1 cellular context compared by ENCODE assay signal in genomic region chr6:20335872-20336271, GRCh38.
TF ChIP-seq lines count a peak whose summit lies in the region.

No MANE protein-coding gene starts in this region.

TF ChIP-seq in SK-N-SH, 30 proteins besides CTCF, POLR2A, EP300 and RAD21 (continued from another document):
- TF ChIP-seq, protein P1, sequence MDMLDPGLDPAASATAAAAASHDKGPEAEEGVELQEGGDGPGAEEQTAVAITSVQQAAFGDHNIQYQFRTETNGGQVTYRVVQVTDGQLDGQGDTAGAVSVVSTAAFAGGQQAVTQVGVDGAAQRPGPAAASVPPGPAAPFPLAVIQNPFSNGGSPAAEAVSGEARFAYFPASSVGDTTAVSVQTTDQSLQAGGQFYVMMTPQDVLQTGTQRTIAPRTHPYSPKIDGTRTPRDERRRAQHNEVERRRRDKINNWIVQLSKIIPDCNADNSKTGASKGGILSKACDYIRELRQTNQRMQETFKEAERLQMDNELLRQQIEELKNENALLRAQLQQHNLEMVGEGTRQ (IDR thresholded peaks at IDR 0.05; ENCODE audit: borderline replicate concordance, low read depth, low read length) = no peak
- TF ChIP-seq SIN3A (IDR thresholded peaks at IDR 0.05; ENCODE audit: borderline replicate concordance, low read depth, low read length) (no peak), TAF1 (IDR thresholded peaks at IDR 0.05; ENCODE audit: borderline replicate concordance, low read depth, low read length) (no peak), FOXM1 (IDR thresholded peaks at IDR 0.05; ENCODE audit: low read depth) (no peak), FOSL2 (IDR thresholded peaks at IDR 0.05; ENCODE audit: borderline replicate concordance, low read depth) (no peak)
